In genomic region chr19:16338470-16339360, GRCh38 we compare ENCODE assay signal across 8 cellular contexts. TPM values are rescaled to one million over a fixed set of nuclear protein-coding genes. Genes with fewer than 3 reads are reported as not detected.
DNase-seq lines count a peak whose midpoint lies in the region; ATAC-seq and TF ChIP-seq lines count a peak whose summit lies in the region.

No MANE protein-coding gene starts in this region.

- peaks cover 13% of the 10 kb centered on the region for H3K9me1 ChIP-seq in IMR-90 (ENCODE audit: insufficient read depth, low read length)

- no peaks in the 10 kb centered on the region for H4K20me1 ChIP-seq in IMR-90 (ENCODE audit: insufficient read depth, low read length)

- H4K8ac ChIP-seq in IMR-90 (ENCODE audit: low read depth in 2 of 2, low read length in 2 of 2) = peak overlapping the region; percentile 90 to 92

- peak overlapping the region; percentile 93 for H2BK120ac ChIP-seq in IMR-90 (ENCODE audit: low read depth, low read length)

- DNase-seq in CD4-positive, alpha-beta T cell = peak in 8 of 10 experiments; percentile 24 to 53 (median 40)
- peak; percentile 96 for DNase-seq in IMR-90
- DNase-seq in activated CD8-positive, alpha-beta memory T cell treated with anti-CD3 and anti-CD28 coated beads, Interleukin-2, amount 10 ng/mL, durations not matched to agents 7 days and 5 days = peak; percentile 91
- peak; percentile 24 for DNase-seq in fibroblast of the conjunctiva (ENCODE audit: low read depth)
- DNase-seq in central memory CD4-positive, alpha-beta T cell = no peak
- no peak for DNase-seq in NCI-H510A treated with DMSO at 0.1 percent for 48 hours (lab: John Stamatoyannopoulos, UW)

- no peaks in the 10 kb centered on the region for H3K36me3 Mint-ChIP-seq in CD4-positive, alpha-beta T cell (ENCODE audit: low read depth)
- H3K36me3 Mint-ChIP-seq in activated CD8-positive, alpha-beta memory T cell treated with anti-CD3 and anti-CD28 coated beads, Interleukin-2, amount 10 ng/mL, durations not matched to agents 7 days and 5 days = peaks cover 7% of the 10 kb centered on the region

- H3K14ac ChIP-seq in IMR-90 (replicated peaks; ENCODE audit: low read depth, low read length) = peak overlapping the region; percentile 94

- no peaks in the 10 kb centered on the region for H3K27me3 ChIP-seq in CD4-positive, alpha-beta T cell (ENCODE audit: control insufficient read depth, insufficient read depth, low read length)
- no peaks in the 10 kb centered on the region for H3K27me3 ChIP-seq in IMR-90 (ENCODE audit: control insufficient read depth, insufficient read depth, low read length)

- WGBS in IMR-90 (ENCODE audit: extremely low coverage in 2 of 2, insufficient read length in 1 of 2), 2 experiments = 17% methylated on average over 7 of the region's 30 CpGs; no CpG with 5 or more reads in 1 of the 2 experiments

- H2BK15ac ChIP-seq in IMR-90 (ENCODE audit: low read depth, low read length) = peak overlapping the region; percentile 87

- peak overlapping the region; percentile 98 for H3K4ac ChIP-seq in IMR-90 (ENCODE audit: low read depth, low read length)

- no peak for TF ChIP-seq POLR2A in IMR-90 (IDR thresholded peaks at IDR 0.05; ENCODE audit: low read depth, low read length)

- TF ChIP-seq RAD21 in IMR-90 (IDR thresholded peaks at IDR 0.05; ENCODE audit: low read length) = peak; percentile 21; the same call in 1 of the 2 replicates

- H3K27ac ChIP-seq in CD4-positive, alpha-beta T cell (ENCODE audit: low read depth, low read length) = peak overlapping the region; percentile 46
- peak overlapping the region; percentile 69 for H3K27ac ChIP-seq in IMR-90 (ENCODE audit: insufficient read depth, low read length)
- peak overlapping the region in 15 of 21 experiments; percentile 1 to 71 (median 47) for H3K27ac ChIP-seq in skin epidermis

- peak overlapping the region; percentile 92 for H2AK5ac ChIP-seq in IMR-90 (ENCODE audit: low read depth, low read length)

- H3K27me3 Mint-ChIP-seq in CD4-positive, alpha-beta T cell = no peaks in the 10 kb centered on the region
- peaks cover 19% of the 10 kb centered on the region for H3K27me3 Mint-ChIP-seq in activated CD8-positive, alpha-beta memory T cell treated with anti-CD3 and anti-CD28 coated beads, Interleukin-2, amount 10 ng/mL, durations not matched to agents 7 days and 5 days

- H3K4me3 Mint-ChIP-seq in CD4-positive, alpha-beta T cell = peak overlapping the region; percentile 90
- H3K4me3 Mint-ChIP-seq in activated CD8-positive, alpha-beta memory T cell treated with anti-CD3 and anti-CD28 coated beads, Interleukin-2, amount 10 ng/mL, durations not matched to agents 7 days and 5 days = peak overlapping the region; percentile 60

- no TSS peak for BruUV-seq in IMR-90 (replicated peaks; lab: Mats Ljungman, UMichigan)

- H3K36me3 ChIP-seq in IMR-90 (ENCODE audit: control insufficient read depth, insufficient read depth, low read length) = no peaks in the 10 kb centered on the region

- no peaks in the 10 kb centered on the region; a peak in 1 of 4 replicates for H3K79me1 ChIP-seq in IMR-90 (ENCODE audit: low read depth in 1 of 2, low read length in 2 of 2)

- POLR2A ChIA-PET in CD4-positive, alpha-beta T cell (lab: Charles Lee) = interaction anchor here (0.5 to 31.1 kb wide), 6 partner anchors 9 to 502 kb away, joined by 3 to 3819 read pairs (median 22); partner anchors contain the start of genes HSH2D and KLF2
- POLR2A ChIA-PET in IMR-90 (lab: Charles Lee; ENCODE audit: unreplicated experiment) = interaction anchor here (1.0 to 1.1 kb wide), 2 partner anchors 14 kb away, joined by 4 read pairs; partner anchors contain the start of gene KLF2

- peak overlapping the region; percentile 3; the same call in 1 of the 2 replicates for H3K9ac ChIP-seq in IMR-90 (ENCODE audit: low read depth, low read length)

- CTCF ChIA-PET in CD4-positive, alpha-beta T cell (lab: Charles Lee) = interaction anchor here (1.0 to 8.0 kb wide), 11 partner anchors 9 to 44 kb away, joined by 3 to 35 read pairs (median 6); no protein-coding TSS in a partner anchor
- CTCF ChIA-PET in IMR-90 (lab: Yijun Ruan, JAX) = interaction anchor here (0.8 to 1.6 kb wide), 4 partner anchors 11 to 58 kb away, joined by 3 to 7 read pairs (median 4); no protein-coding TSS in a partner anchor
- CTCF ChIA-PET in activated CD8-positive, alpha-beta memory T cell treated with anti-CD3 and anti-CD28 coated beads, Interleukin-2, amount 10 ng/mL, durations not matched to agents 7 days and 5 days (lab: Charles Lee) = interaction anchor here (0.6 to 31.2 kb wide), 8 partner anchors 9 to 260 kb away, joined by 4 to 449 read pairs (median 8); no protein-coding TSS in a partner anchor

- peak overlapping the region; percentile 93 for H3K27ac Mint-ChIP-seq in CD4-positive, alpha-beta T cell
- peak overlapping the region; percentile 87 for H3K27ac Mint-ChIP-seq in activated CD8-positive, alpha-beta memory T cell treated with anti-CD3 and anti-CD28 coated beads, Interleukin-2, amount 10 ng/mL, durations not matched to agents 7 days and 5 days

- peak overlapping the region; percentile 24 for H3K4me2 ChIP-seq in IMR-90 (ENCODE audit: low read depth, low read length)

- peak overlapping the region; percentile 93 for H4K91ac ChIP-seq in IMR-90 (ENCODE audit: insufficient read depth, low read depth, low read length)

- H2AK9ac ChIP-seq in IMR-90 (replicated peaks; ENCODE audit: low read depth, low read length, poor library complexity) = peak overlapping the region; percentile 80

- in situ Hi-C loops in IMR-90 (cut with MboI; ENCODE audit: low sequenced_read_pairs) = no loop called here

- H2BK20ac ChIP-seq in IMR-90 (ENCODE audit: low read depth, low read length) = peak overlapping the region; percentile 96

- H3K4me3 ChIP-seq in IMR-90 (ENCODE audit: insufficient read depth, low read depth, low read length) = no peak overlapping the region
- H3K4me3 ChIP-seq in skin epidermis = no peak overlapping the region

- H3K9me3 Mint-ChIP-seq in CD4-positive, alpha-beta T cell = no peaks in the 10 kb centered on the region
- H3K9me3 Mint-ChIP-seq in activated CD8-positive, alpha-beta memory T cell treated with anti-CD3 and anti-CD28 coated beads, Interleukin-2, amount 10 ng/mL, durations not matched to agents 7 days and 5 days (ENCODE audit: low read depth) = no peaks in the 10 kb centered on the region

- peak overlapping the region; percentile 22 for H3K18ac ChIP-seq in IMR-90 (ENCODE audit: low read depth, low read length)

- peak overlapping the region; percentile 72 for H3K56ac ChIP-seq in IMR-90 (ENCODE audit: extremely low read depth, insufficient read depth, low read length)

- dilution Hi-C loops in IMR-90 (cut with HindIII; ENCODE audit: low sequenced_read_pairs, unreplicated experiment) = no loop called here

- peak overlapping the region; percentile 94 for H3K23ac ChIP-seq in IMR-90 (ENCODE audit: low read depth, low read length)

- H2BK5ac ChIP-seq in IMR-90 (ENCODE audit: low read depth, low read length, poor library complexity, severe bottlenecking) = peak overlapping the region; percentile 91

- TF ChIP-seq CTCF in CD4-positive, alpha-beta T cell (IDR thresholded peaks at IDR 0.05) = peak; percentile 17
- TF ChIP-seq CTCF in IMR-90 (conservative IDR thresholded peaks at IDR 0.05; ENCODE audit: low read depth, low read length) = 0 out of 2 replicates have a peak, but pooled peaks have one; percentile 15

- peak overlapping the region; percentile 23 for H4K5ac ChIP-seq in IMR-90 (ENCODE audit: low read depth, low read length)

- H3K4me1 Mint-ChIP-seq in CD4-positive, alpha-beta T cell (ENCODE audit: low read depth) = peaks cover 72% of the 10 kb centered on the region
- H3K4me1 Mint-ChIP-seq in activated CD8-positive, alpha-beta memory T cell treated with anti-CD3 and anti-CD28 coated beads, Interleukin-2, amount 10 ng/mL, durations not matched to agents 7 days and 5 days = peaks cover 70% of the 10 kb centered on the region

- H3K9me3 ChIP-seq in CD4-positive, alpha-beta T cell (ENCODE audit: control insufficient read depth, low read length) = no peaks in the 10 kb centered on the region
- no peaks in the 10 kb centered on the region for H3K9me3 ChIP-seq in IMR-90 (ENCODE audit: control insufficient read depth, insufficient read depth, low read length)

- H2AFZ ChIP-seq in IMR-90 (replicated peaks; ENCODE audit: low read length, poor library complexity) = peak overlapping the region; percentile 84

- H3K4me1 ChIP-seq in IMR-90 (ENCODE audit: control insufficient read depth, insufficient read depth, low read length) = peaks cover 21% of the 10 kb centered on the region

- peak; percentile 54 for ATAC-seq in CD4-positive, alpha-beta T cell (ENCODE audit: poor library complexity)
- ATAC-seq in IMR-90 (ENCODE audit: low read depth) (peak; percentile 80), HG03097 (IDR thresholded peaks at IDR 0.05; ENCODE audit: low FRiP score, unreplicated experiment) (no peak)
- ATAC-seq in activated CD8-positive, alpha-beta memory T cell treated with anti-CD3 and anti-CD28 coated beads, Interleukin-2, amount 10 ng/mL, durations not matched to agents 7 days and 5 days = peak; percentile 67

- intact Hi-C loops in CD4-positive, alpha-beta T cell (cut with DNase I, micrococcal nuclease) = loop anchor here in 1 of 2 experiments (2.0 kb wide), 1 partner anchor 18 kb away; no protein-coding TSS in a partner anchor
- intact Hi-C loops in IMR-90 (cut with micrococcal nuclease) = loop anchor here (2.0 kb wide), 1 partner anchor 44 kb away; no protein-coding TSS in a partner anchor

TF ChIP-seq in IMR-90, 13 proteins besides CTCF, POLR2A, EP300 and RAD21 (continues in another document):
- peak; percentile 58 for TF ChIP-seq USF2 (IDR thresholded peaks at IDR 0.05; ENCODE audit: low read depth, low read length)
- peak; percentile 53 for TF ChIP-seq BHLHE40 (IDR thresholded peaks at IDR 0.05; ENCODE audit: low read depth, low read length)

RNA-seq across cellular contexts. Expression of gene KLF2, which starts 14.1 kb away (rescaled TPM):
- 1,000 to 10,000 TPM; 1,201 to 1,291 TPM for total RNA-seq in CD4-positive, alpha-beta T cell
- 1.1 and 3.3 TPM in 2 replicates for total RNA-seq in IMR-90 (2012; rRNA removed)
- 34.4 and 38.9 TPM in 2 replicates for polyA plus RNA-seq in IMR-90 (2012; rRNA removed)
- 49.1 and 78.5 TPM in 2 replicates for polyA plus RNA-seq in IMR-90 (2012; cell fraction: cytosol; rRNA removed)
- polyA plus RNA-seq in IMR-90 (2012; cell fraction: nucleus; rRNA removed; ENCODE audit: low replicate concordance) = 129 and 171 TPM in 2 replicates
- total RNA-seq in activated CD8-positive, alpha-beta memory T cell treated with anti-CD3 and anti-CD28 coated beads, Interleukin-2, amount 10 ng/mL, durations not matched to agents 7 days and 5 days = 100 to 1,000 TPM in 1 of 2 experiments, 10 to 100 TPM in 1; 62.1 to 124 TPM

Comparison
In these comparisons a context has a peak if more than half of its experiments do, and no peak if none do; other contexts are left out.
1. DNase-seq: peak in CD4-positive, alpha-beta T cell (8 of 10), IMR-90 (single experiment), activated CD8-positive, alpha-beta memory T cell treated with anti-CD3 and anti-CD28 coated beads, Interleukin-2, amount 10 ng/mL, durations not matched to agents 7 days and 5 days (single experiment) and fibroblast of the conjunctiva (single experiment); none in central memory CD4-positive, alpha-beta T cell (single experiment) and NCI-H510A treated with DMSO at 0.1 percent for 48 hours (single experiment).
2. RNA of gene KLF2, which starts 14.1 kb away (total RNA-seq): 1,201 to 1,291 TPM in CD4-positive, alpha-beta T cell and 62.1 to 124 TPM in activated CD8-positive, alpha-beta memory T cell treated with anti-CD3 and anti-CD28 coated beads, Interleukin-2, amount 10 ng/mL, durations not matched to agents 7 days and 5 days; 1.1 to 3.3 TPM in IMR-90; every median in the first group is over 10 times any median in the second.
3. Peak in every context shown above with its lines, with median percentiles within 50 percentile points of each other: H3K27ac ChIP-seq.